In the genomic region with DNA sequence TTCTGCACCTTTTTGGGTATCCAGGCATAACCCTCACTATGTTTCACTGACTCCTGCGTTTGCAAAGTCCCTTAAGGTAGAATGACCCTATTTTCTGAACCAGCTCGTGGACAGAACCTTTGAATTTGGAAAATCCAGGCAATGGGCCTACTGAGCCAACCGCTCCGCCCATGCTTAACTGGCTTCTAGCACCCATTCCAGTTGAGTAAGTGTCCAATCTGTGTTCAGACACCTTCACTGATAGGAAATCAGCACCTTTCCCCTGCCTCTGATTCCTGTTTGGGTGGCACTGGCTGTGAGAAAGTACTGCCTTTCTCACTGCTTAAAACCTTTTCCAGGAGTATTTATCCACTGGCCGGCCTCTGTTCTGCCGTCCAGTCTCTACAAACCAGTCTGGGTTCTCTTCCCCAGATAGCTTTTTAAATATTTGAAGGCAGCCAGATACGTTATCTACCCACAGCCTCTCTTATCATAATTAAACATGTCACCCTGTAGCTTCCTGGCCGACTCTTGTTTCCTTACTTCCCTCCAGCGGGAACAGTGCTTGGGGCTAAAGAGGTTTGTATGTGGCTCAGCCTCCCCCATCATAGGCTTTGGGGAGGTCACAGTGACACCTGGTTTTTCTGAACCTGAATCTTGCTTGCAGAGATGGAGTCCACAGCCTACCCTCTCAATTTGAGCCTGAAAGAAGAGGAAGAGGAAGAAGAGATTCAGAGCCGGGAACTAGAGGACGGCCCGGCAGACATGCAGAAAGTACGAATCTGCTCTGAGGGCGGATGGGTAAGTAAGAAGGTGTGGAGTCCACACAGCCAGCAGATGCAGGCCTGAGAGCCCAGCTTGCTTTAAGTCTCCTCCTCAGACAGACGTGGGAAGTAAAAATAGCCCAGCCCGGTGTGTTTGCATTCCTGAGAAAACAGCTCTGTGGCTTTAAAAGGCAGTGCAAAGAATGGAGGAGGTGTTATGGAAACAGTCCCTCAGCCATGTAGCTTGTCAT, we compare ENCODE assay signal across 1 cellular context.
TF ChIP-seq lines count a peak whose summit lies in the region.

No MANE protein-coding gene starts in this region.

TF ChIP-seq in IMR-90, 13 proteins besides CTCF, POLR2A, EP300 and RAD21 (continued from another document):
- TF ChIP-seq, protein P1, sequence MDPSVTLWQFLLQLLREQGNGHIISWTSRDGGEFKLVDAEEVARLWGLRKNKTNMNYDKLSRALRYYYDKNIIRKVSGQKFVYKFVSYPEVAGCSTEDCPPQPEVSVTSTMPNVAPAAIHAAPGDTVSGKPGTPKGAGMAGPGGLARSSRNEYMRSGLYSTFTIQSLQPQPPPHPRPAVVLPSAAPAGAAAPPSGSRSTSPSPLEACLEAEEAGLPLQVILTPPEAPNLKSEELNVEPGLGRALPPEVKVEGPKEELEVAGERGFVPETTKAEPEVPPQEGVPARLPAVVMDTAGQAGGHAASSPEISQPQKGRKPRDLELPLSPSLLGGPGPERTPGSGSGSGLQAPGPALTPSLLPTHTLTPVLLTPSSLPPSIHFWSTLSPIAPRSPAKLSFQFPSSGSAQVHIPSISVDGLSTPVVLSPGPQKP (IDR thresholded peaks at IDR 0.05; ENCODE audit: borderline replicate concordance, low read depth, low read length): no peak
- TF ChIP-seq NFE2L2 (IDR thresholded peaks at IDR 0.05; ENCODE audit: low read depth, low read length): no peak
